ENCODE assay signal across 37 cellular contexts in the genomic region with DNA sequence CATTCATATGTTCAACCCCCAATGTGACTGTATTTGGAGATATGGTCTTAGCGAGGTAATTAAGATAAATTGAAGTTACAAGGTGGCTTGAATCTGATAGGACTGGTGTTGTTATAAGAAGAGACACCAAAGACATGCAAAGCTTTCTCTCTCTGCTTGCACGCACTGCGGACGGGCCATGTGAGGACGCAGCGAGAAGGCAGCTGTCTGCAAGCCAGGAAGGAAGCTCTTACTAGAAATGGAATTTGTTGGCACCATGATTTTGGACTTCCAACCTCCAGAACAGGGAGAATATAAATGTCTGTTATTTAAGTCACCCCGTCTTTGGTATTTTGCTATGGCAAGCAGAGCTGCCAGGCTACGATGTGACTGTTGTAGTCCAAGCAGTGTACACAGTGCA. TPM values are rescaled to one million over a fixed set of nuclear protein-coding genes. Genes with fewer than 3 reads are reported as not detected.
"Had no signal": no experiment of that assay in that cellular context is flagged by ENCODE, and none has a peak within 500 bp of the region (broad histone marks: within the 10 kb centered on the region; RNA-seq: fewer than 3 reads in every experiment).

No MANE protein-coding gene starts in this region.

- H3K4me3 ChIP-seq: ascending aorta, cardiac muscle cell had no signal

- H3K27ac Mint-ChIP-seq: activated B cell treated with CpG ODN at 0.5 μM for 24 hours; activated CD4-positive, alpha-beta memory T cell treated with anti-CD3 and anti-CD28 coated beads, Interleukin-2, amount 10 ng/mL, durations not matched to agents 7 days and 5 days; activated CD4-positive, alpha-beta T cell treated with anti-CD3 and anti-CD28 coated beads, Interleukin-2, amount 10 ng/mL, durations not matched to agents 24 days and 14 days; activated CD8-positive, alpha-beta memory T cell treated with anti-CD3 and anti-CD28 coated beads, Interleukin-2, amount 10 ng/mL, durations not matched to agents 7 days and 5 days; activated CD8-positive, alpha-beta T cell treated with anti-CD3 and anti-CD28 coated beads, Interleukin-2, amount 10 ng/mL, durations not matched to agents 7 days and 5 days; activated naive CD4-positive, alpha-beta T cell treated with anti-CD3 and anti-CD28 coated beads, Interleukin-2, amount 10 ng/mL, durations not matched to agents 7 days and 5 days; activated naive CD4-positive, alpha-beta T cell treated with anti-CD3 and anti-CD28 coated beads, Interleukin-2, amount 50 U/mL, for 24 hours; activated naive CD8-positive, alpha-beta T cell; activated naive CD8-positive, alpha-beta T cell treated with anti-CD3 and anti-CD28 coated beads, Interleukin-2, amount 10 ng/mL, durations not matched to agents 7 days and 5 days; activated naive CD8-positive, alpha-beta T cell treated with anti-CD3 and anti-CD28 coated beads, Interleukin-2, amount 50 U/mL, for 24 hours; activated T-cell treated with anti-CD3 and anti-CD28 coated beads, Interleukin-2, amount 50 U/mL, for 24 hours; activated T-helper 2 cell treated with anti-CD3 and anti-CD28 coated beads, Interferon-gamma antibody, Interleukin-2, Interleukin-4, amounts not matched to agents 10 μg/mL and 5 μg/mL and 100 μg/mL, durations not matched to agents 14 hours and 24 hours and 36 hours; brain; T-helper 1 cell treated with Interleukin-12 subunit alpha and Interleukin-12 subunit beta and Interleukin-4 antibody, amounts not matched to agents 30 μg/mL and 1 μg/mL, for 36 hours; T-helper 2 cell treated with Interferon-gamma antibody and Interleukin-4, amounts not matched to agents 5 μg/mL and 100 μg/mL, for 36 hours had no signal

- H3K36me3 Mint-ChIP-seq: activated CD8-positive, alpha-beta memory T cell treated with anti-CD3 and anti-CD28 coated beads, Interleukin-2, amount 10 ng/mL, durations not matched to agents 7 days and 5 days; activated naive CD4-positive, alpha-beta T cell treated with anti-CD3 and anti-CD28 coated beads, Interleukin-2, amount 10 ng/mL, durations not matched to agents 7 days and 5 days had no signal

- H3K4me1 Mint-ChIP-seq: activated CD4-positive, alpha-beta memory T cell treated with anti-CD3 and anti-CD28 coated beads, Interleukin-2, amount 10 ng/mL, durations not matched to agents 7 days and 5 days; activated CD4-positive, alpha-beta T cell treated with anti-CD3 and anti-CD28 coated beads, Interleukin-2, amount 10 ng/mL, durations not matched to agents 24 days and 14 days; activated CD8-positive, alpha-beta memory T cell treated with anti-CD3 and anti-CD28 coated beads, Interleukin-2, amount 10 ng/mL, durations not matched to agents 7 days and 5 days; activated naive CD4-positive, alpha-beta T cell treated with anti-CD3 and anti-CD28 coated beads, Interleukin-2, amount 10 ng/mL, durations not matched to agents 7 days and 5 days; activated naive CD8-positive, alpha-beta T cell treated with anti-CD3 and anti-CD28 coated beads, Interleukin-2, amount 10 ng/mL, durations not matched to agents 7 days and 5 days; central memory CD8-positive, alpha-beta T cell had no signal

- H3K9me3 Mint-ChIP-seq: activated naive CD4-positive, alpha-beta T cell treated with anti-CD3 and anti-CD28 coated beads, Interleukin-2, amount 50 U/mL, for 24 hours; central memory CD8-positive, alpha-beta T cell had no signal

- H3K27me3 ChIP-seq: ascending aorta had no signal

- ATAC-seq: activated CD8-positive, alpha-beta memory T cell treated with anti-CD3 and anti-CD28 coated beads, Interleukin-2, amount 10 ng/mL, durations not matched to agents 7 days and 5 days; activated CD8-positive, alpha-beta T cell treated with anti-CD3 and anti-CD28 coated beads, Interleukin-2, amount 10 ng/mL, durations not matched to agents 7 days and 5 days; activated naive CD8-positive, alpha-beta T cell treated with anti-CD3 and anti-CD28 coated beads, Interleukin-2, amount 50 U/mL, for 24 hours had no signal

- H3K27me3 Mint-ChIP-seq: activated CD4-positive, alpha-beta memory T cell treated with anti-CD3 and anti-CD28 coated beads, Interleukin-2, amount 10 ng/mL, durations not matched to agents 7 days and 5 days; central memory CD8-positive, alpha-beta T cell had no signal

- DNase-seq: activated B cell treated with CpG ODN at 0.5 μM for 24 hours; activated CD4-positive, alpha-beta memory T cell treated with anti-CD3 and anti-CD28 coated beads, Interleukin-2, amount 10 ng/mL, durations not matched to agents 7 days and 5 days; activated CD4-positive, alpha-beta T cell treated with anti-CD3 and anti-CD28 coated beads for 4 hours; activated CD4-positive, alpha-beta T cell treated with anti-CD3 and anti-CD28 coated beads, Interleukin-2, amount 10 ng/mL, durations not matched to agents 24 days and 14 days; activated CD4-positive, alpha-beta T cell treated with anti-CD3 and anti-CD28 coated beads, Interleukin-2, amount 50 U/mL, for 1 hour; activated CD4-positive, alpha-beta T cell treated with anti-CD3 and anti-CD28 coated beads, Interleukin-2, amount 50 U/mL, for 4 hours; activated CD4-positive, CD25-positive, alpha-beta regulatory T cell treated with anti-CD3 and anti-CD28 coated beads, Interleukin-2, amount 50 U/mL, for 72 hours; activated CD8-positive, alpha-beta memory T cell treated with anti-CD3 and anti-CD28 coated beads for 24 hours; activated CD8-positive, alpha-beta memory T cell treated with anti-CD3 and anti-CD28 coated beads, Interleukin-2, amount 10 ng/mL, durations not matched to agents 7 days and 5 days; activated CD8-positive, alpha-beta memory T cell treated with anti-CD3 and anti-CD28 coated beads, Interleukin-2, amount 50 U/mL, for 48 hours; activated CD8-positive, alpha-beta T cell treated with anti-CD3 and anti-CD28 coated beads, Interleukin-2, amount 10 ng/mL, durations not matched to agents 7 days and 5 days; activated effector memory CD4-positive, alpha-beta T cell treated with Interleukin-2 at 50 U/mL for 16 hours; activated gamma-delta T cell; activated naive CD4-positive, alpha-beta T cell treated with anti-CD3 and anti-CD28 coated beads, Interleukin-2, amount 10 ng/mL, durations not matched to agents 7 days and 5 days; activated naive CD4-positive, alpha-beta T cell treated with Interleukin-2 at 50 U/mL for 16 hours; activated naive CD8-positive, alpha-beta T cell treated with anti-CD3 and anti-CD28 coated beads, Interleukin-2, amount 10 ng/mL, durations not matched to agents 7 days and 5 days; activated naive CD8-positive, alpha-beta T cell treated with anti-CD3 and anti-CD28 coated beads, Interleukin-2, amount 50 U/mL, for 24 hours; activated T-cell treated with anti-CD3 and anti-CD28 coated beads, Interleukin-2, amount 50 U/mL, for 24 hours; activated T-cell treated with anti-CD3 and anti-CD28 coated beads, Interleukin-2, amount 50 U/mL, for 48 hours; amygdala; anterior cingulate cortex; caudate nucleus; cerebellar nuclear complex; T-helper 2 cell; T-helper 9 cell had no signal

- H3K9me3 ChIP-seq: ascending aorta had no signal

- H3K36me3 ChIP-seq: ascending aorta, cardiac muscle cell had no signal

- H3K27ac ChIP-seq: ascending aorta, cardiac muscle cell, VCaP had no signal

- H3K4me3 Mint-ChIP-seq: activated B cell treated with CpG ODN at 0.5 μM for 24 hours; activated CD4-positive, alpha-beta memory T cell treated with anti-CD3 and anti-CD28 coated beads, Interleukin-2, amount 10 ng/mL, durations not matched to agents 7 days and 5 days; activated CD4-positive, alpha-beta T cell treated with anti-CD3 and anti-CD28 coated beads, Interleukin-2, amount 10 ng/mL, durations not matched to agents 24 days and 14 days; activated CD8-positive, alpha-beta memory T cell treated with anti-CD3 and anti-CD28 coated beads, Interleukin-2, amount 10 ng/mL, durations not matched to agents 7 days and 5 days; activated CD8-positive, alpha-beta T cell treated with anti-CD3 and anti-CD28 coated beads, Interleukin-2, amount 10 ng/mL, durations not matched to agents 7 days and 5 days; activated naive CD4-positive, alpha-beta T cell treated with anti-CD3 and anti-CD28 coated beads, Interleukin-2, amount 10 ng/mL, durations not matched to agents 7 days and 5 days; activated naive CD4-positive, alpha-beta T cell treated with anti-CD3 and anti-CD28 coated beads, Interleukin-2, amount 50 U/mL, for 24 hours; activated naive CD8-positive, alpha-beta T cell; activated naive CD8-positive, alpha-beta T cell treated with anti-CD3 and anti-CD28 coated beads, Interleukin-2, amount 10 ng/mL, durations not matched to agents 7 days and 5 days; activated naive CD8-positive, alpha-beta T cell treated with anti-CD3 and anti-CD28 coated beads, Interleukin-2, amount 50 U/mL, for 24 hours; activated T-cell treated with anti-CD3 and anti-CD28 coated beads, Interleukin-2, amount 50 U/mL, for 24 hours; brain; central memory CD8-positive, alpha-beta T cell; T-helper 1 cell treated with Interleukin-12 subunit alpha and Interleukin-12 subunit beta and Interleukin-4 antibody, amounts not matched to agents 30 μg/mL and 1 μg/mL, for 36 hours; T-helper 2 cell treated with Interferon-gamma antibody and Interleukin-4, amounts not matched to agents 5 μg/mL and 100 μg/mL, for 36 hours had no signal

RNA-seq across cellular contexts. Expression of a gene that starts 4.8 kb away (rescaled TPM):
- total RNA-seq: activated B cell treated with CpG ODN at 0.5 μM for 24 hours; activated CD4-positive, alpha-beta memory T cell treated with anti-CD3 and anti-CD28 coated beads, Interleukin-2, amount 10 ng/mL, durations not matched to agents 7 days and 5 days; activated CD4-positive, alpha-beta T cell treated with anti-CD3 and anti-CD28 coated beads, Interleukin-2, amount 10 ng/mL, durations not matched to agents 24 days and 14 days; activated CD8-positive, alpha-beta memory T cell treated with anti-CD3 and anti-CD28 coated beads, Interleukin-2, amount 10 ng/mL, durations not matched to agents 7 days and 5 days; activated CD8-positive, alpha-beta T cell treated with anti-CD3 and anti-CD28 coated beads, Interleukin-2, amount 10 ng/mL, durations not matched to agents 7 days and 5 days; activated naive CD8-positive, alpha-beta T cell treated with anti-CD3 and anti-CD28 coated beads, Interleukin-2, amount 10 ng/mL, durations not matched to agents 7 days and 5 days; activated T-helper 2 cell treated with anti-CD3 and anti-CD28 coated beads, Interferon-gamma antibody, Interleukin-2, Interleukin-4, amounts not matched to agents 10 μg/mL and 5 μg/mL and 100 μg/mL, durations not matched to agents 14 hours and 24 hours and 36 hours; ascending aorta; bronchial epithelial cell; cardiac muscle cell; chondrocyte had no signal
